29 cellular contexts compared by ENCODE assay signal in the genomic region with DNA sequence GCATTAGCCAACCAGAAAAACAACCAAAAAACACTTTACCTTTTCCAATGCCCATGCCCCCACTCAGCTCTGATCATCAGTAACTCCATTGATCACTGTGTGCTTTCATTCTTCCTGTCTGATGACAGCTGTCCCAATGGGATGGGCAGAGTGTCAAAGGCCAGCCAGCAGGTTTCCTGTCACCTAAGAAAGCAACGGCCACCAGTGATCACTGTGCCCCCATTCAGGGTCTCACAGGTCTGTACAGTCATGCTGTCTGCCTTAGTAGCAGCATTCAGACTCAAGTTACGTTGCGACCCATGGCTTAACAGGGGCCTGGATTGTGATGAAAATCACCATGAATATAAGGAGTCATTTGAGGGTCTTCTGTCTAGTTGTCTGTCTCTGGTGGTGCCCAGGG.
"Had no signal": no experiment of that assay in that cellular context is flagged by ENCODE, and none has a peak within 500 bp of the region (broad histone marks: within the 10 kb centered on the region; RNA-seq: fewer than 3 reads in every experiment).

No MANE protein-coding gene starts in this region.

- H3K4me3 Mint-ChIP-seq: activated B cell treated with CpG ODN at 0.5 μM for 24 hours; activated naive CD4-positive, alpha-beta T cell treated with anti-CD3 and anti-CD28 coated beads for 36 hours; activated naive CD8-positive, alpha-beta T cell treated with anti-CD3 and anti-CD28 coated beads, Interleukin-2, amount 10 ng/mL, durations not matched to agents 7 days and 5 days; brain; endodermal cell; immature natural killer cell; nephron progenitor cell; T-cell; T-helper 2 cell treated with Interferon-gamma antibody and Interleukin-4, amounts not matched to agents 5 μg/mL and 100 μg/mL, for 36 hours; type B pancreatic cell had no signal

- H3K36me3 ChIP-seq: pancreas, uterus had no signal

- DNase-seq: activated B cell treated with CpG ODN at 0.5 μM for 24 hours; activated CD8-positive, alpha-beta memory T cell treated with anti-CD3 and anti-CD28 coated beads for 24 hours; activated effector memory CD4-positive, alpha-beta T cell treated with anti-CD3 and anti-CD28 coated beads, Interleukin-2, amount 50 U/mL, for 16 hours; activated naive CD4-positive, alpha-beta T cell treated with anti-CD3 and anti-CD28 coated beads for 36 hours; activated naive CD8-positive, alpha-beta T cell treated with anti-CD3 and anti-CD28 coated beads, Interleukin-2, amount 10 ng/mL, durations not matched to agents 7 days and 5 days; caudate nucleus; cortex of kidney; endodermal cell; foreskin keratinocyte; heart left ventricle; hypothalamus; immature natural killer cell; lower lobe of right lung; nephron progenitor cell; nucleus accumbens; pancreas; psoas muscle; stimulated activated CD4-positive, alpha-beta T cell treated with anti-CD3 and anti-CD28 coated beads, Interleukin-15, amount 100 ng/mL, for 24 hours; stimulated activated CD4-positive, alpha-beta T cell treated with anti-CD3 and anti-CD28 coated beads, Interleukin-2, amount 100 ng/mL, for 24 hours; stimulated activated naive CD8-positive, alpha-beta T cell treated with anti-CD3 and anti-CD28 coated beads, Interleukin-15, Interleukin-2, amounts not matched to agents 100 U/mL and 50 U/mL, for 24 hours; T-cell; uterus had no signal

- H3K27ac ChIP-seq: ascending aorta, esophagus muscularis mucosa, foreskin keratinocyte, heart left ventricle, lower lobe of right lung, pancreas, psoas muscle, thoracic aorta, uterus had no signal

- ATAC-seq: foreskin keratinocyte; heart left ventricle; left lobe of liver; lower lobe of right lung; pancreas; psoas muscle; stimulated activated naive CD8-positive, alpha-beta T cell treated with anti-CD3 and anti-CD28 coated beads, Interleukin-15, Interleukin-2, amounts not matched to agents 100 U/mL and 50 U/mL, for 24 hours; T-cell had no signal

- H3K4me3 ChIP-seq: ascending aorta, esophagus muscularis mucosa, heart left ventricle, lower lobe of right lung, pancreas, psoas muscle, thoracic aorta, uterus had no signal

- H3K4me1 Mint-ChIP-seq: activated B cell treated with CpG ODN at 0.5 μM for 24 hours; activated naive CD8-positive, alpha-beta T cell treated with anti-CD3 and anti-CD28 coated beads, Interleukin-2, amount 10 ng/mL, durations not matched to agents 7 days and 5 days; brain; immature natural killer cell; T-cell had no signal

- H3K27me3 Mint-ChIP-seq: activated B cell treated with CpG ODN at 0.5 μM for 24 hours; activated naive CD8-positive, alpha-beta T cell treated with anti-CD3 and anti-CD28 coated beads, Interleukin-2, amount 10 ng/mL, durations not matched to agents 7 days and 5 days; brain; T-cell; type B pancreatic cell had no signal

- H3K9me3 Mint-ChIP-seq: activated B cell treated with CpG ODN at 0.5 μM for 24 hours; activated naive CD4-positive, alpha-beta T cell treated with anti-CD3 and anti-CD28 coated beads for 36 hours; activated naive CD8-positive, alpha-beta T cell treated with anti-CD3 and anti-CD28 coated beads, Interleukin-2, amount 10 ng/mL, durations not matched to agents 7 days and 5 days; brain; endodermal cell; immature natural killer cell; nephron progenitor cell; T-cell; T-helper 2 cell treated with Interferon-gamma antibody and Interleukin-4, amounts not matched to agents 5 μg/mL and 100 μg/mL, for 36 hours; type B pancreatic cell had no signal

- H3K36me3 Mint-ChIP-seq: activated naive CD8-positive, alpha-beta T cell treated with anti-CD3 and anti-CD28 coated beads, Interleukin-2, amount 10 ng/mL, durations not matched to agents 7 days and 5 days had no signal

- H3K9me3 ChIP-seq: ascending aorta, esophagus muscularis mucosa, heart left ventricle, lower lobe of right lung, pancreas, psoas muscle, thoracic aorta, uterus had no signal

- H3K27ac Mint-ChIP-seq: activated B cell treated with CpG ODN at 0.5 μM for 24 hours; activated naive CD4-positive, alpha-beta T cell treated with anti-CD3 and anti-CD28 coated beads for 36 hours; activated naive CD8-positive, alpha-beta T cell treated with anti-CD3 and anti-CD28 coated beads, Interleukin-2, amount 10 ng/mL, durations not matched to agents 7 days and 5 days; brain; endodermal cell; immature natural killer cell; nephron progenitor cell; T-cell; T-helper 2 cell treated with Interferon-gamma antibody and Interleukin-4, amounts not matched to agents 5 μg/mL and 100 μg/mL, for 36 hours; type B pancreatic cell had no signal

- H3K4me1 ChIP-seq: ascending aorta, esophagus muscularis mucosa, foreskin keratinocyte, lower lobe of right lung, psoas muscle, uterus had no signal

- H3K27me3 ChIP-seq: ascending aorta, esophagus muscularis mucosa, foreskin keratinocyte, heart left ventricle, pancreas, uterus had no signal
